Comparison of ENCODE assay signal across 37 cellular contexts in genomic region chr1:110515041-110515440, GRCh38. TPM values are rescaled to one million over a fixed set of nuclear protein-coding genes. Genes with fewer than 3 reads are reported as not detected.
"Had no signal": no experiment of that assay in that cellular context is flagged by ENCODE, and none has a peak within 500 bp of the region (broad histone marks: within the 10 kb centered on the region; RNA-seq: fewer than 3 reads in every experiment).

No MANE protein-coding gene starts in this region.

- FAIRE-seq: keratinocyte, pancreas had no signal

- H3K27ac Mint-ChIP-seq: endodermal cell; mesothelial cell of epicardium; naive B cell; natural killer cell treated with Interleukin-12 subunit alpha and Interleukin-12 subunit beta and Interleukin-15 and Interleukin-18, amount 100 ng/mL, for 72 hours; stimulated activated naive CD8-positive, alpha-beta T cell treated with anti-CD3 and anti-CD28 coated beads, Interleukin-15, amount 100 ng/mL, for 72 hours had no signal

- DNase-seq: cortex of kidney; dorsolateral prefrontal cortex; effector CD8-positive, alpha-beta T cell; endodermal cell; foreskin fibroblast; gastrocnemius medialis; head of caudate nucleus; mesenchymal stem cell; mucosa of descending colon; naive B cell; pancreas; retina; right lobe of liver; stimulated activated CD4-positive, alpha-beta T cell treated with anti-CD3 and anti-CD28 coated beads, Interleukin-12 subunit alpha, Interleukin-12 subunit beta, amount 100 ng/mL, for 4 hours; stimulated activated CD4-positive, alpha-beta T cell treated with anti-CD3 and anti-CD28 coated beads, Interleukin-1b, Interleukin-23, amount 100 ng/mL, for 48 hours; stimulated activated CD4-positive, alpha-beta T cell treated with anti-CD3 and anti-CD28 coated beads, Interleukin-4, amount 100 ng/mL, for 1 hour; stimulated activated CD8-positive, alpha-beta memory T cell treated with anti-CD3 and anti-CD28 coated beads, Interleukin-4, amount 100 ng/mL, for 48 hours; stimulated activated naive CD4-positive, alpha-beta T cell; stimulated activated naive CD8-positive, alpha-beta T cell treated with anti-CD3 and anti-CD28 coated beads, Interleukin-15, amount 100 ng/mL, for 72 hours; transverse colon had no signal

- H3K36me3 ChIP-seq: gastrocnemius medialis, neutrophil, pancreas, right lobe of liver, suprapubic skin, transverse colon, vagina had no signal

- ATAC-seq: esophagus mucosa; gastrocnemius medialis; mucosa of descending colon; natural killer cell treated with Interleukin-12 subunit alpha and Interleukin-12 subunit beta and Interleukin-15 and Interleukin-18, amount 100 ng/mL, for 72 hours; pancreas; stimulated activated naive CD8-positive, alpha-beta T cell treated with anti-CD3 and anti-CD28 coated beads, Interleukin-15, amount 100 ng/mL, for 72 hours had no signal

- H3K9me3 Mint-ChIP-seq: endodermal cell; naive B cell; natural killer cell treated with Interleukin-12 subunit alpha and Interleukin-12 subunit beta and Interleukin-15 and Interleukin-18, amount 100 ng/mL, for 72 hours; neural crest cell; stimulated activated naive CD8-positive, alpha-beta T cell treated with anti-CD3 and anti-CD28 coated beads, Interleukin-15, amount 100 ng/mL, for 72 hours had no signal

- H3K36me3 Mint-ChIP-seq: mesothelial cell of epicardium; naive B cell; natural killer cell treated with Interleukin-12 subunit alpha and Interleukin-12 subunit beta and Interleukin-15 and Interleukin-18, amount 100 ng/mL, for 72 hours had no signal

- H3K27me3 ChIP-seq: dorsolateral prefrontal cortex, gastrocnemius medialis, neutrophil, pancreas, right lobe of liver, suprapubic skin, transverse colon, vagina had no signal

- H3K27ac ChIP-seq: dorsolateral prefrontal cortex, epithelial cell of prostate, gastrocnemius medialis, neutrophil, pancreas, right lobe of liver, suprapubic skin, transverse colon, vagina had no signal

- H3K4me1 ChIP-seq: gastrocnemius medialis, pancreas, right lobe of liver, suprapubic skin, transverse colon, vagina had no signal

- H3K4me3 Mint-ChIP-seq: endodermal cell; mesothelial cell of epicardium; naive B cell; natural killer cell treated with Interleukin-12 subunit alpha and Interleukin-12 subunit beta and Interleukin-15 and Interleukin-18, amount 100 ng/mL, for 72 hours; neural crest cell; stimulated activated naive CD8-positive, alpha-beta T cell treated with anti-CD3 and anti-CD28 coated beads, Interleukin-15, amount 100 ng/mL, for 72 hours had no signal

- H3K4me3 ChIP-seq: dorsolateral prefrontal cortex, gastrocnemius medialis, mucosa of descending colon, pancreas, right lobe of liver, smooth muscle cell, suprapubic skin, transverse colon, vagina had no signal

- H3K4me1 Mint-ChIP-seq: naive B cell; stimulated activated naive CD8-positive, alpha-beta T cell treated with anti-CD3 and anti-CD28 coated beads, Interleukin-15, amount 100 ng/mL, for 72 hours had no signal

- H3K4me2 ChIP-seq: smooth muscle cell had no signal

- H3K9me3 ChIP-seq: gastrocnemius medialis, mucosa of descending colon, neutrophil, pancreas, right lobe of liver, suprapubic skin, transverse colon, vagina had no signal

RNA-seq across cellular contexts. Expression of gene KCNA10, which starts 3.9 kb away (rescaled TPM):
- total RNA-seq: endodermal cell; esophagus mucosa; gastrocnemius medialis; glomerular endothelial cell; liver; lung microvascular endothelial cell; mesothelial cell of epicardium; mucosa of descending colon; natural killer cell treated with Interleukin-12 subunit alpha and Interleukin-12 subunit beta and Interleukin-15 and Interleukin-18, amount 100 ng/mL, for 72 hours; neural crest cell; omental fat pad; pancreas; posterior vena cava; pulmonary artery endothelial cell; right lobe of liver; smooth muscle cell; suprapubic skin; transverse colon; ureter; vagina had no signal
- polyA plus RNA-seq: keratinocyte, liver, pancreas, smooth muscle cell had no signal
